ENCODE assay signal across 9 cellular contexts in genomic region chr7:134737561-134738353, GRCh38. TPM values are rescaled to one million over a fixed set of nuclear protein-coding genes. Genes with fewer than 3 reads are reported as not detected.
DNase-seq lines count a peak whose midpoint lies in the region; ATAC-seq and TF ChIP-seq lines count a peak whose summit lies in the region.
"Had no signal": no experiment of that assay in that cellular context is flagged by ENCODE, and none has a peak within 500 bp of the region (broad histone marks: within the 10 kb centered on the region; RNA-seq: fewer than 3 reads in every experiment).

No MANE protein-coding gene starts in this region.

- no peak for TF ChIP-seq CTCF in vagina (IDR thresholded peaks at IDR 0.05)

- no peak for TF ChIP-seq POLR2A in vagina (IDR thresholded peaks at IDR 0.05)

- H3K4me1 ChIP-seq in mesenchymal stem cell (ENCODE audit: control insufficient read depth, insufficient read depth, low read depth, low read length) (peaks cover 5% of the 10 kb centered on the region), vagina (peaks cover 9% of the 10 kb centered on the region)

- no peak overlapping the region for H3K4me2 ChIP-seq in mesenchymal stem cell (ENCODE audit: low read length, poor library complexity, severe bottlenecking)

- no peak overlapping the region for H3K23ac ChIP-seq in mesenchymal stem cell (ENCODE audit: low read length in 2 of 2)

- H3K14ac ChIP-seq in mesenchymal stem cell (ENCODE audit: low read length in 2 of 2), result no peak overlapping the region

- no peak for ATAC-seq in HG03439 (IDR thresholded peaks at IDR 0.05; ENCODE audit: unreplicated experiment)
- ATAC-seq: T-helper 17 cell had no signal

- intact Hi-C loops in vagina (cut with DNase I), result no loop called here

- peak overlapping the region; percentile 39 for H4K8ac ChIP-seq in mesenchymal stem cell (ENCODE audit: low read length)

- peak overlapping the region; percentile 23 for H2BK15ac ChIP-seq in mesenchymal stem cell (ENCODE audit: low read depth, poor library complexity, severe bottlenecking)

- no peak overlapping the region for H2AFZ ChIP-seq in mesenchymal stem cell (ENCODE audit: low read depth, low read length)

- H3K4me3 ChIP-seq in mesenchymal stem cell (ENCODE audit: insufficient read depth in 1 of 2, low read depth in 1 of 2, low read length in 2 of 2) (peak overlapping the region in 1 of 2 experiments; percentile 63), vagina (no peak overlapping the region)

- H3K27me3 ChIP-seq in mesenchymal stem cell (ENCODE audit: control insufficient read depth in 1 of 2, insufficient read depth in 1 of 2, low read length in 2 of 2) (no peaks in the 10 kb centered on the region), vagina (no peaks in the 10 kb centered on the region)

- no peak overlapping the region for H2BK12ac ChIP-seq in mesenchymal stem cell (ENCODE audit: low read length in 2 of 2)

- no peak overlapping the region for H3K4ac ChIP-seq in mesenchymal stem cell (ENCODE audit: low read depth in 1 of 2, low read length in 2 of 2)

- no peak overlapping the region for H2BK120ac ChIP-seq in mesenchymal stem cell (ENCODE audit: low read depth, low read length)

- no peaks in the 10 kb centered on the region for H3K79me1 ChIP-seq in mesenchymal stem cell (replicated peaks; ENCODE audit: low read length, poor library complexity, severe bottlenecking)

- no peak overlapping the region for H2AK5ac ChIP-seq in mesenchymal stem cell (ENCODE audit: low read length, severe bottlenecking)

- no peak overlapping the region for H3K18ac ChIP-seq in mesenchymal stem cell (ENCODE audit: low read depth in 1 of 2, low read length in 2 of 2)

- peak; percentile 1 for DNase-seq in stimulated activated naive CD4-positive, alpha-beta T cell treated with Interleukin-2 at 50 U/mL for 16 hours (lab: John Stamatoyannopoulos, UW)
- DNase-seq in stimulated activated naive CD4-positive, alpha-beta T cell (lab: John Stamatoyannopoulos, UW), result no peak
- DNase-seq in amniotic epithelial cell (ENCODE audit: low read depth), result peak; percentile 99
- peak; percentile 94 for DNase-seq in mesenchymal stem cell
- DNase-seq in vagina (ENCODE audit: extremely low spot score in 2 of 2), result no peak
- DNase-seq in hypothalamus (lab: John Stamatoyannopoulos, UW), result no peak
- DNase-seq in superior temporal gyrus (ENCODE audit: extremely low spot score), result no peak
- DNase-seq: T-helper 17 cell had no signal

- H3K36me3 ChIP-seq in mesenchymal stem cell (ENCODE audit: control insufficient read depth in 1 of 2, insufficient read depth in 2 of 2, low read depth in 1 of 2, low read length in 2 of 2) (no peaks in the 10 kb centered on the region), vagina (no peaks in the 10 kb centered on the region)

- H3K9me3 ChIP-seq in mesenchymal stem cell (ENCODE audit: control insufficient read depth, low read length) (no peaks in the 10 kb centered on the region), vagina (no peaks in the 10 kb centered on the region)

- H3K27ac ChIP-seq in mesenchymal stem cell (ENCODE audit: low read length, poor library complexity, severe bottlenecking), result peak overlapping the region; percentile 93
- peak overlapping the region; percentile 55 for H3K27ac ChIP-seq in vagina

- H2BK5ac ChIP-seq in mesenchymal stem cell (ENCODE audit: low read depth, low read length, poor library complexity, severe bottlenecking), result peak overlapping the region; percentile 53

- peak overlapping the region; percentile 88 for H3K9ac ChIP-seq in mesenchymal stem cell (ENCODE audit: low read length)

- H4K91ac ChIP-seq in mesenchymal stem cell (ENCODE audit: low read length), result no peak overlapping the region

- 72% methylated on average over 5 of the region's 7 CpGs for WGBS in mesenchymal stem cell

RNA-seq across cellular contexts. Expression of gene CALD1, which starts 41.7 kb away (rescaled TPM):
- polyA plus RNA-seq in mesenchymal stem cell (2013, experiment 1 of 2), result 820 TPM
- polyA plus RNA-seq in mesenchymal stem cell (2013, experiment 2 of 2), result 785 TPM
- total RNA-seq in vagina, result 343 TPM

Comparison
In these comparisons a context has a peak if more than half of its experiments do, and no peak if none do; other contexts are left out.
1. DNase-seq: peak in stimulated activated naive CD4-positive, alpha-beta T cell treated with Interleukin-2 at 50 U/mL for 16 hours (single experiment), amniotic epithelial cell (single experiment) and mesenchymal stem cell (single experiment); none in stimulated activated naive CD4-positive, alpha-beta T cell (0 of 6), vagina (0 of 2), hypothalamus (0 of 51) and superior temporal gyrus (single experiment).